1 cellular context compared by ENCODE assay signal in the genomic region with DNA sequence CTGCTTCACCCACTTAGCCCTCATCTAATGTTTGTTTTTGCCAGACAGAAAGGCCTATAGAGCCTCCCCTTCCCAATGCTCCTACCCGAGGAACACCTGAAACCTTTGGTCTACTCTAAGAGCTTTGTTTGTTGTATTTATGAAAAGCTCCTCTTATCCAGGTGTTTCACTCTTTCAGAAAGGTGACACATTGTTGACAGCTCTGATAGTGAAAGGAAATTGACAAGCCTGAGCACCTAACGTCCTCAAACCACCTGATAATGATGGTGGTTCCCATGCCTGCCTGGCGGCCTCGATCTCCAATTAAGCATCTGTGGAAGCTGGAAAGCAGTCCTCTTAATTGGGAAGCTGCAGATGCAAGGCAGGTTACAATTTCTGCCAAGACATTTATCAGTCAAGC.
TF ChIP-seq lines count a peak whose summit lies in the region.

No MANE protein-coding gene starts in this region.

TF ChIP-seq in GM23338, 12 proteins besides CTCF, POLR2A, EP300 and RAD21:
- TF ChIP-seq REST (IDR thresholded peaks at IDR 0.05; ENCODE audit: unreplicated experiment) = no peak
- no peak for TF ChIP-seq ZNF462 (CRISPR knock-in tag; IDR thresholded peaks at IDR 0.05)
- no peak for TF ChIP-seq CREB1 (CRISPR knock-in tag; IDR thresholded peaks at IDR 0.05; ENCODE audit: low read depth)
- TF ChIP-seq STAT1 (IDR thresholded peaks at IDR 0.05; ENCODE audit: unreplicated experiment) = no peak
- no peak for TF ChIP-seq ETS1 (IDR thresholded peaks at IDR 0.05)
- TF ChIP-seq ZNF331 (CRISPR knock-in tag; IDR thresholded peaks at IDR 0.05; ENCODE audit: low read depth) = no peak
- no peak for TF ChIP-seq JUNB (IDR thresholded peaks at IDR 0.05; ENCODE audit: unreplicated experiment)
- TF ChIP-seq ZNF114 (CRISPR knock-in tag; IDR thresholded peaks at IDR 0.05) = no peak
- no peak for TF ChIP-seq EZH2 (IDR thresholded peaks at IDR 0.05; ENCODE audit: low read depth, unreplicated experiment)
- no peak for TF ChIP-seq POLR2AphosphoS5 (IDR thresholded peaks at IDR 0.05; ENCODE audit: low read depth)
- TF ChIP-seq NANOG (IDR thresholded peaks at IDR 0.05; ENCODE audit: borderline replicate concordance) = no peak
- TF ChIP-seq EZH2phosphoT487 (IDR thresholded peaks at IDR 0.05; ENCODE audit: unreplicated experiment) = no peak
